Comparison of ENCODE assay signal across 26 cellular contexts in genomic region chr9:115985657-115986056, GRCh38.
"Had no signal": no experiment of that assay in that cellular context is flagged by ENCODE, and none has a peak within 500 bp of the region (broad histone marks: within the 10 kb centered on the region; RNA-seq: fewer than 3 reads in every experiment).

No MANE protein-coding gene starts in this region.

- ATAC-seq: esophagus mucosa; left ventricle myocardium superior; lower lobe of right lung; naive thymus-derived CD8-positive, alpha-beta T cell; stimulated activated memory B cell treated with anti-CD40 and anti-IgM and Interleukin-4, amounts not matched to agents 10 μg/mL and 1 μg/mL and 100 μg/mL, for 72 hours; stimulated activated naive CD8-positive, alpha-beta T cell treated with anti-CD3 and anti-CD28 coated beads, Interleukin-15, Interleukin-2, amounts not matched to agents 100 U/mL and 50 U/mL, for 24 hours had no signal

- H3K36me3 ChIP-seq: lower lobe of right lung, right atrium auricular region, sigmoid colon, spleen, tibial artery, upper lobe of left lung, uterus had no signal

- H2AFZ ChIP-seq: parathyroid adenoma had no signal

- H3K79me2 ChIP-seq: parathyroid adenoma had no signal

- H3K4me1 ChIP-seq: lower lobe of right lung, parathyroid adenoma, right atrium auricular region, sigmoid colon, spleen, testis, tibial artery, upper lobe of left lung, uterus had no signal

- H3K4me3 ChIP-seq: dorsolateral prefrontal cortex, lower lobe of right lung, right atrium auricular region, sigmoid colon, skin epidermis, spleen, testis, tibial artery, upper lobe of left lung, uterus had no signal

- H3K9ac ChIP-seq: parathyroid adenoma had no signal

- H3K27me3 ChIP-seq: right atrium auricular region, sigmoid colon, spleen, testis, tibial artery, upper lobe of left lung, uterus had no signal

- H3K9me3 ChIP-seq: lower lobe of right lung, right atrium auricular region, sigmoid colon, spleen, testis, tibial artery, upper lobe of left lung, uterus had no signal

- DNase-seq: cortex of kidney; dorsolateral prefrontal cortex; effector CD8-positive, alpha-beta T cell; endodermal cell; hypothalamus; immature natural killer cell; left ventricle myocardium superior; lower lobe of right lung; naive thymus-derived CD8-positive, alpha-beta T cell; nephron progenitor cell; occipital lobe; sigmoid colon; spleen; stimulated activated CD4-positive, alpha-beta T cell treated with anti-CD3 and anti-CD28 coated beads, Interleukin-4, amount 100 ng/mL, for 4 hours; stimulated activated naive CD8-positive, alpha-beta T cell treated with anti-CD3 and anti-CD28 coated beads, Interleukin-15, Interleukin-2, amounts not matched to agents 100 U/mL and 50 U/mL, for 24 hours; substantia nigra; testis; tibial artery; upper lobe of left lung; uterus had no signal

- H3K27ac ChIP-seq: dorsolateral prefrontal cortex, epithelial cell of prostate, lower lobe of right lung, parathyroid adenoma, right atrium auricular region, sigmoid colon, skin epidermis, spleen, testis, tibial artery, upper lobe of left lung, uterus had no signal
